ENCODE assay signal across 8 cellular contexts in the genomic region with DNA sequence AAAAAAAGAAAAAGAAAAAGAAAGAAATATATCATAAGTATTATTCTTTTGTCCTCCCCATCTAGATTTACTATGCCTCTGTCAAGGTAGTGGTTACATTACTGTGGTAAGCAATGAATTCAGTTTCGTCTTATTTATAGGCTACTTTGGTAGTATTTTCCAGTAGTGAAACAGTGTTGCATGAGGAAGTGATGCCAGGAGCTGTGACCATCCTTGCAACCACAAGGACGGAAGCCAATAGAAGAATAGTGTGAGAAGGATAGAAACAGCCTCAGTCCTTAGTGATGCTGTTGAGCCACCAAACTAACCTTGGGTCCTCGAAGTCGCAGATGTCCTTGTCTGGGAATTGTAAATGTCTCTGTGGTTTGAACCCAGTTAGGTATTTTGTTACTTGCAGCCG.
A peak's percentile ranks its signal among the peaks of the same experiment; 100 is the strongest.
DNase-seq lines count a peak whose midpoint lies in the region; ATAC-seq and FAIRE-seq lines count a peak whose summit lies in the region.

No MANE protein-coding gene starts in this region.

- intact Hi-C loops in head of caudate nucleus (cut with DNase I) = no loop called here

- peak overlapping the region; percentile 58 for H3K4me3 Mint-ChIP-seq in central memory CD8-positive, alpha-beta T cell

- peak overlapping the region; percentile 93 for H3K27ac Mint-ChIP-seq in central memory CD8-positive, alpha-beta T cell (ENCODE audit: low read depth)

- H3K27me3 Mint-ChIP-seq in central memory CD8-positive, alpha-beta T cell = no peaks in the 10 kb centered on the region

- ATAC-seq in GM21619 (IDR thresholded peaks at IDR 0.05; ENCODE audit: unreplicated experiment) (peak; percentile 52), HG03558 (IDR thresholded peaks at IDR 0.05; ENCODE audit: extremely low read depth, unreplicated experiment) (peak; percentile 46)
- ATAC-seq in central memory CD8-positive, alpha-beta T cell (replicated peaks; ENCODE audit: extremely low read depth, poor library complexity, severe bottlenecking) = no peak

- no peak for DNase-seq in GM18507 (ENCODE audit: extremely low spot score, insufficient read length, low read depth)
- DNase-seq in central memory CD8-positive, alpha-beta T cell (ENCODE audit: low spot score in 2 of 2) = no peak
- no peak for DNase-seq in head of caudate nucleus
- no peak for DNase-seq in COLO829 (ENCODE audit: low spot score)
- DNase-seq in hypothalamus (lab: John Stamatoyannopoulos, UW) = no peak
- DNase-seq in hepatic stellate cell (ENCODE audit: low spot score) = no peak

- FAIRE-seq in GM18507 (lab: Jason Lieb, UNC) = peak; percentile 97

- peaks cover 7% of the 10 kb centered on the region for H3K36me3 Mint-ChIP-seq in central memory CD8-positive, alpha-beta T cell (ENCODE audit: insufficient read depth)

- H3K4me1 Mint-ChIP-seq in central memory CD8-positive, alpha-beta T cell = peaks cover 63% of the 10 kb centered on the region

- H3K9me3 Mint-ChIP-seq in central memory CD8-positive, alpha-beta T cell = no peaks in the 10 kb centered on the region
